8 cellular contexts compared by ENCODE assay signal in genomic region chr1:16535487-16535886, GRCh38. TPM values are rescaled to one million over a fixed set of nuclear protein-coding genes. Genes with fewer than 3 reads are reported as not detected.
DNase-seq lines count a peak whose midpoint lies in the region; ATAC-seq and TF ChIP-seq lines count a peak whose summit lies in the region.
"Not testable (repeated sequence)": the region's sequence is repeated elsewhere in the genome, so short reads cannot be mapped to it uniquely, and the experiment has no call there.

No MANE protein-coding gene starts in this region.

- not testable (repeated sequence) for ATAC-seq in T-helper 17 cell
- peak; percentile 8 for ATAC-seq in mucosa of descending colon

- not testable (repeated sequence) for TF ChIP-seq CTCF in brain (conservative IDR thresholded peaks at IDR 0.05); fibroblast of mammary gland (conservative IDR thresholded peaks at IDR 0.05; ENCODE audit: control insufficient read depth, insufficient read depth, low read depth, low read length); mucosa of descending colon (IDR thresholded peaks at IDR 0.05); retinal pigment epithelial cell (conservative IDR thresholded peaks at IDR 0.05; ENCODE audit: low read depth, low read length); uterus (IDR thresholded peaks at IDR 0.05)

- not testable (repeated sequence) for H3K36me3 ChIP-seq in mucosa of descending colon (ENCODE audit: low read depth); uterus

- H3K27me3 ChIP-seq in uterus, result peaks cover 0 to 13% of the 10 kb centered on the region in 2 donors

- H3K27ac ChIP-seq in uterus, result peak overlapping the region in 1 of 2 donors; percentile 64

- intact Hi-C loops in mucosa of descending colon (cut with DNase I, micrococcal nuclease); uterus (cut with DNase I; ENCODE audit: low total_unique reads): not testable (repeated sequence)

- DNase-seq in ELF-1 (ENCODE audit: low read depth, low spot score) (peak; percentile 68), fibroblast of mammary gland (ENCODE audit: low read depth) (peak; percentile 20), mucosa of descending colon (peak in 1 of 3 donors; percentile 19), uterus (peak; percentile 24 to 31)
- DNase-seq in T-helper 17 cell; retinal pigment epithelial cell (ENCODE audit: low read depth): not testable (repeated sequence)

- H3K9me3 ChIP-seq in T-helper 17 cell (ENCODE audit: control insufficient read depth, low read length, poor library complexity, severe bottlenecking); iPS-18c (ENCODE audit: control insufficient read depth, insufficient read depth, low read length); mucosa of descending colon; uterus: not testable (repeated sequence)

- not testable (repeated sequence) for TF ChIP-seq POLR2A in uterus (IDR thresholded peaks at IDR 0.05)

- peak overlapping the region; percentile 82 for H3K4me3 Mint-ChIP-seq in T-helper 17 cell
- H3K4me3 Mint-ChIP-seq in brain, result peak overlapping the region in 3 of 5 experiments; percentile 70 to 92 (median 85)

- H3K27me3 Mint-ChIP-seq in T-helper 17 cell (peaks cover 57% of the 10 kb centered on the region), brain (peaks cover 36% of the 10 kb centered on the region)

- H3K4me1 Mint-ChIP-seq in T-helper 17 cell, result not testable (repeated sequence)
- peaks cover 29% of the 10 kb centered on the region for H3K4me1 Mint-ChIP-seq in brain

- H3K4me1 ChIP-seq in mucosa of descending colon (ENCODE audit: low read depth); uterus: not testable (repeated sequence)

- H3K9me3 Mint-ChIP-seq in brain, result not testable (repeated sequence)

- H3K27ac Mint-ChIP-seq in T-helper 17 cell, result peak overlapping the region; percentile 77
- peak overlapping the region in 1 of 5 experiments; percentile 93 for H3K27ac Mint-ChIP-seq in brain

- H3K4me3 ChIP-seq in fibroblast of mammary gland (ENCODE audit: control insufficient read depth, low read depth, low read length) (peak overlapping the region; percentile 52), iPS-18c (ENCODE audit: insufficient read depth, low read depth, low read length) (peak overlapping the region; percentile 76), retinal pigment epithelial cell (ENCODE audit: low read length) (peak overlapping the region; percentile 49), uterus (peak overlapping the region in 1 of 2 donors; percentile 19)
- H3K4me3 ChIP-seq in mucosa of descending colon, result not testable (repeated sequence)

- not testable (repeated sequence) for H3K36me3 Mint-ChIP-seq in T-helper 17 cell (ENCODE audit: low read depth); brain

RNA-seq across cellular contexts. Expression of gene RNU1-1, which starts 21.4 kb away (rescaled TPM):
- total RNA-seq in T-helper 17 cell (1,000 to 10,000 TPM; 3,182 to 3,922 TPM), mucosa of descending colon (1,000 to 10,000 TPM; 2,195 to 6,222 (median 2,378) TPM), uterus (1,000 to 10,000 TPM in 1 of 4 donors, under 1 TPM in 3; under 0.01 to 2,125 (median under 0.01) TPM)
- not detected for polyA plus RNA-seq in brain (ENCODE audit: insufficient read depth, low read depth, low replicate concordance)
